Comparison of ENCODE assay signal across 22 cellular contexts in the genomic region with DNA sequence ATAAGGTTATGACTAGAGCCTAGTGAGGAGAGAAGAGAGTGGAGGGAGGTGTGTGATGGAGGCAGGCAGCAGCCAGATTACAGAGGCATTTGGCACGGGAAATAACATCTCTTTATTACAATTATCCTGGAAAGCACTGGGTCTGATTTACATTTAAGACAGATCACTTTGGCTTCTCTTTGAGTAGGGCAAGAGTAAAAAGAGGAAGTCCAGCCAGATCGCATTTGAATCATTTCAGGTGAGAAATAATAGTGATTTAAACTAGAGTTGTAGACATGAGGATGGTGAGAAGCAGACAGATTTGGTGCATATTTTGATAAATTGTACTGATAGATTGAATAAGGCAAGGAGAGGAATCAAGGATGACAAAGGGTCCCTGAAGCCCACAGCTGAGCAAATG. TPM values are rescaled to one million over a fixed set of nuclear protein-coding genes. Genes with fewer than 3 reads are reported as not detected.
DNase-seq lines count a peak whose midpoint lies in the region; FAIRE-seq and TF ChIP-seq lines count a peak whose summit lies in the region.
"Had no signal": no experiment of that assay in that cellular context is flagged by ENCODE, and none has a peak within 500 bp of the region (broad histone marks: within the 10 kb centered on the region; RNA-seq: fewer than 3 reads in every experiment).

No MANE protein-coding gene starts in this region.

- H3K36me3 Mint-ChIP-seq in nephron progenitor cell (ENCODE audit: low read depth), result no peaks in the 10 kb centered on the region
- H3K36me3 Mint-ChIP-seq: CD14-positive monocyte; CD8-positive, alpha-beta T cell had no signal

- H3K27me3 Mint-ChIP-seq in nephron progenitor cell (ENCODE audit: low read depth, poor library complexity), result peaks cover 5% of the 10 kb centered on the region

- peak overlapping the region; percentile 10 for H3K27ac Mint-ChIP-seq in nephron progenitor cell
- H3K27ac Mint-ChIP-seq: CD14-positive monocyte; CD8-positive, alpha-beta T cell; H9 had no signal

- H3K27ac ChIP-seq in Karpas-422 (ENCODE audit: low read length), result peak overlapping the region; percentile 89
- H3K27ac ChIP-seq: BLaER1 had no signal

- H3K4me1 Mint-ChIP-seq in nephron progenitor cell, result peaks cover 31% of the 10 kb centered on the region
- H3K4me1 Mint-ChIP-seq: CD14-positive monocyte had no signal

- H3K9ac ChIP-seq in Karpas-422 (ENCODE audit: low read length), result peak overlapping the region; percentile 38
- H3K9ac ChIP-seq: BLaER1 had no signal

- H3K9me2 ChIP-seq in Karpas-422 (replicated peaks; ENCODE audit: insufficient read depth, low read length), result no peaks in the 10 kb centered on the region

- no peak overlapping the region for H3K4me3 Mint-ChIP-seq in nephron progenitor cell
- H3K4me3 Mint-ChIP-seq: CD14-positive monocyte; CD8-positive, alpha-beta T cell; H9 had no signal

- H3K4me2 ChIP-seq in Karpas-422 (ENCODE audit: low read depth, low read length, poor library complexity, severe bottlenecking), result peak overlapping the region; percentile 58
- H3K4me2 ChIP-seq: BLaER1 had no signal

- FAIRE-seq in GM12891 (lab: Jason Lieb, UNC), result no peak
- FAIRE-seq: GM12892, GM18507, HTR-8/SVneo had no signal

- TF ChIP-seq CTCF in nephron progenitor cell (IDR thresholded peaks at IDR 0.05), result no peak

- H3K4me1 ChIP-seq in Karpas-422 (ENCODE audit: low read length), result peaks cover 49% of the 10 kb centered on the region
- H3K4me1 ChIP-seq: BLaER1 had no signal

- H3K9me3 Mint-ChIP-seq in nephron progenitor cell, result peaks cover 4% of the 10 kb centered on the region
- H3K9me3 Mint-ChIP-seq: CD8-positive, alpha-beta T cell had no signal

- no peaks in the 10 kb centered on the region for H3K79me2 ChIP-seq in Karpas-422 (ENCODE audit: low read length)

- no peak for TF ChIP-seq POLR2A in GM12891 (IDR thresholded peaks at IDR 0.05; ENCODE audit: low read depth, low read length)

- no peaks in the 10 kb centered on the region for H3K36me3 ChIP-seq in Karpas-422 (ENCODE audit: insufficient read depth, low read length)
- H3K36me3 ChIP-seq: BLaER1 had no signal

- H3K27me3 ChIP-seq in Karpas-422 (ENCODE audit: low read length), result no peaks in the 10 kb centered on the region
- H3K27me3 ChIP-seq: BLaER1 had no signal

- H3K9me3 ChIP-seq in Karpas-422 (ENCODE audit: low read length), result no peaks in the 10 kb centered on the region
- H3K9me3 ChIP-seq: BLaER1 had no signal

- DNase-seq in NCI-H1092 treated with DMSO at 0.1 percent for 48 hours (lab: John Stamatoyannopoulos, UW) (peak; percentile 24), NCI-H1092 (lab: John Stamatoyannopoulos, UW) (no peak), GM12891 (ENCODE audit: insufficient read length, low spot score) (no peak), Karpas-422 (peak; percentile 86), nephron progenitor cell (no peak), CD1c-positive myeloid dendritic cell (ENCODE audit: extremely low spot score) (no peak), T1000 (lab: John Stamatoyannopoulos, UW) (no peak), T-helper 2 cell (no peak)
- DNase-seq: 8988T; Calu3; CD8-positive, alpha-beta T cell; DMS53; DND-41; EL; GOT3; H9; IMR-90 had no signal

- H3K4me3 ChIP-seq in Karpas-422 (ENCODE audit: low read length), result peak overlapping the region; percentile 9; the same call in 1 of the 2 replicates
- H3K4me3 ChIP-seq: BLaER1 had no signal

- H4K20me1 ChIP-seq in Karpas-422 (ENCODE audit: insufficient read depth, low read depth, low read length), result no peaks in the 10 kb centered on the region
- H4K20me1 ChIP-seq: BLaER1 had no signal

- H2AFZ ChIP-seq in Karpas-422 (ENCODE audit: low read length), result no peak overlapping the region

TF ChIP-seq in GM12891, 5 proteins besides CTCF, POLR2A, EP300 and RAD21:
- TF ChIP-seq POU2F2 (IDR thresholded peaks at IDR 0.05; ENCODE audit: low read depth, low read length) (no peak), SPI1 (IDR thresholded peaks at IDR 0.05; ENCODE audit: low read depth, low read length) (peak; percentile 85)

RNA-seq across cellular contexts. Expression of a gene that starts 9.6 kb away (rescaled TPM):
- polyA plus RNA-seq in GM12891 (2012; ENCODE audit: low read depth, missing spikeins), result 9.5 TPM
- 32.7 and 37.5 TPM in 2 replicates for total RNA-seq in Karpas-422 (2014; rRNA removed; shearing (Covaris generic); ENCODE audit: low replicate concordance)

Comparison
In these comparisons a context has a peak if more than half of its experiments do, and no peak if none do; other contexts are left out.
1. DNase-seq: peak in NCI-H1092 treated with DMSO at 0.1 percent for 48 hours (single experiment) and Karpas-422 (single experiment); none in NCI-H1092 (single experiment), GM12891 (single experiment), nephron progenitor cell (single experiment), CD1c-positive myeloid dendritic cell (single experiment), T1000 (single experiment) and T-helper 2 cell (0 of 5).